Comparison of ENCODE assay signal across 34 cellular contexts in genomic region chr12:8829128-8829524, GRCh38. TPM values are rescaled to one million over a fixed set of nuclear protein-coding genes. Genes with fewer than 3 reads are reported as not detected.
DNase-seq lines count a peak whose midpoint lies in the region; ATAC-seq, FAIRE-seq and TF ChIP-seq lines count a peak whose summit lies in the region.
"Had no signal": no experiment of that assay in that cellular context is flagged by ENCODE, and none has a peak within 500 bp of the region (broad histone marks: within the 10 kb centered on the region; RNA-seq: fewer than 3 reads in every experiment).

No MANE protein-coding gene starts in this region.

- no peak overlapping the region for H3K23ac ChIP-seq in H9 (ENCODE audit: insufficient read length, low read depth, low read length)

- no peak overlapping the region for H4K5ac ChIP-seq in H9 (ENCODE audit: insufficient read length, low read depth, low read length)

- H4K91ac ChIP-seq in H9 (ENCODE audit: insufficient read length, low read depth, low read length): no peak overlapping the region

- no peaks in the 10 kb centered on the region for H3K79me2 ChIP-seq in H9 (ENCODE audit: insufficient read depth, low read length)

- peaks cover 4 to 23% (median 23%) of the 10 kb centered on the region in 3 experiments; a peak in 6 of 7 replicates for H3K36me3 Mint-ChIP-seq in H9 (ENCODE audit: insufficient read depth in 1 of 3, low read depth in 3 of 3)
- H3K36me3 Mint-ChIP-seq in WTC11: peaks cover 32% of the 10 kb centered on the region
- H3K36me3 Mint-ChIP-seq: activated naive CD4-positive, alpha-beta T cell treated with anti-CD3 and anti-CD28 coated beads, Interleukin-2, amount 50 U/mL, for 72 hours; immature natural killer cell; naive B cell had no signal

- no peak overlapping the region for H3K4ac ChIP-seq in H9 (ENCODE audit: low read depth, low read length)

- peak; percentile 31 for DNase-seq in H9
- no peak for DNase-seq in WTC11 (ENCODE audit: low spot score)
- peak; percentile 48 for DNase-seq in prostate gland (ENCODE audit: low spot score)
- DNase-seq in cerebellar cortex (ENCODE audit: low spot score): no peak
- DNase-seq in OCI-M2 (lab: John Stamatoyannopoulos, UW; ENCODE audit: unreplicated experiment): no peak
- DNase-seq in HTR-8/SVneo (ENCODE audit: insufficient read length, low spot score): no peak
- DNase-seq: activated CD4-positive, alpha-beta T cell treated with anti-CD3 and anti-CD28 coated beads for 48 hours; activated effector memory CD4-positive, alpha-beta T cell treated with Interleukin-2 at 50 U/mL for 16 hours; amygdala; brain microvascular endothelial cell; H7; hypothalamus; immature natural killer cell; naive B cell; NCI-H1092; NCI-H1694; NCI-H446 treated with DMSO at 0.1 percent for 48 hours; NCI-H774; psoas muscle; RPMI8226; sigmoid colon; SJCRH30; stimulated activated CD4-positive, alpha-beta T cell treated with anti-CD3 and anti-CD28 coated beads, Interleukin-4, amount 100 ng/mL, for 1 hour; SW 1271; WERI-Rb-1 had no signal

- H3T11ph ChIP-seq in H9 (ENCODE audit: low read length): no peak overlapping the region

- H2BK12ac ChIP-seq in H9 (ENCODE audit: insufficient read length, low read depth, low read length): no peak overlapping the region

- no peak for TF ChIP-seq POLR2A in prostate gland (IDR thresholded peaks at IDR 0.05)

- H3K14ac ChIP-seq in H9 (ENCODE audit: insufficient read depth, low read length): no peak overlapping the region

- peak overlapping the region; percentile 53 to 92 (median 76); a peak in 6 of 7 replicates for H3K27ac Mint-ChIP-seq in H9
- peak overlapping the region; percentile 51 for H3K27ac Mint-ChIP-seq in WTC11
- H3K27ac Mint-ChIP-seq: activated naive CD4-positive, alpha-beta T cell treated with anti-CD3 and anti-CD28 coated beads, Interleukin-2, amount 50 U/mL, for 72 hours; immature natural killer cell had no signal

- H2BK20ac ChIP-seq in H9 (ENCODE audit: low read depth, low read length, poor library complexity, severe bottlenecking): no peak overlapping the region

- no peak overlapping the region for H2AFZ ChIP-seq in H9 (ENCODE audit: low read length)

- H3K18ac ChIP-seq in H9 (ENCODE audit: insufficient read length, low read depth, low read length): no peak overlapping the region

- FAIRE-seq in HTR-8/SVneo (lab: Jason Lieb, UNC): no peak
- FAIRE-seq: endometrium had no signal

- H3K4me2 ChIP-seq in H9 (ENCODE audit: insufficient read depth, insufficient read length, low read length): no peak overlapping the region

- H2BK15ac ChIP-seq in H9 (ENCODE audit: low read depth, low read length): no peak overlapping the region

- H3K9me3 Mint-ChIP-seq in H9 (peaks cover 15 to 21% of the 10 kb centered on the region in 2 experiments), WTC11 (peaks cover 20% of the 10 kb centered on the region)
- H3K9me3 Mint-ChIP-seq: activated naive CD4-positive, alpha-beta T cell treated with anti-CD3 and anti-CD28 coated beads, Interleukin-2, amount 50 U/mL, for 72 hours had no signal

- no peaks in the 10 kb centered on the region for H3K79me1 ChIP-seq in H9 (ENCODE audit: insufficient read depth, low read depth, low read length, poor library complexity, severe bottlenecking)

- H3K4me1 ChIP-seq in H9 (ENCODE audit: insufficient read depth, low read length): peaks cover 3% of the 10 kb centered on the region; the same call in 1 of the 2 replicates
- H3K4me1 ChIP-seq in iPS-20b (ENCODE audit: insufficient read depth, low read length): peaks cover 22% of the 10 kb centered on the region; the same call in 1 of the 2 replicates
- H3K4me1 ChIP-seq in prostate gland (replicated peaks): peaks cover 3% of the 10 kb centered on the region
- H3K4me1 ChIP-seq: psoas muscle, SJCRH30, tibial nerve had no signal

- H3K36me3 ChIP-seq in iPS-20b (ENCODE audit: insufficient read depth, low read depth, low read length): no peaks in the 10 kb centered on the region
- H3K36me3 ChIP-seq in prostate gland: no peaks in the 10 kb centered on the region
- H3K36me3 ChIP-seq: brain microvascular endothelial cell, sigmoid colon, SJCRH30, tibial nerve, WERI-Rb-1 had no signal

- H2BK120ac ChIP-seq in H9 (ENCODE audit: low read depth, low read length, poor library complexity, severe bottlenecking): no peak overlapping the region

- CTCF ChIA-PET in WTC11 (lab: Charles Lee): interaction anchor here (0.7 to 2.3 kb wide), 6 partner anchors 10 to 380 kb away, joined by 3 to 10 read pairs (median 3); partner anchors contain the start of gene M6PR

- H3K27me3 ChIP-seq in H9 (ENCODE audit: insufficient read depth, low read length): no peaks in the 10 kb centered on the region
- no peaks in the 10 kb centered on the region for H3K27me3 ChIP-seq in iPS-20b (ENCODE audit: insufficient read depth, low read length)
- H3K27me3 ChIP-seq in prostate gland (replicated peaks; ENCODE audit: insufficient read depth): no peaks in the 10 kb centered on the region
- H3K27me3 ChIP-seq: brain microvascular endothelial cell, sigmoid colon, SJCRH30, tibial nerve had no signal

- no peak overlapping the region for H4K8ac ChIP-seq in H9 (replicated peaks; ENCODE audit: insufficient read length, low read depth, low read length)

- H3K27ac ChIP-seq in H9 (ENCODE audit: insufficient read length, low read depth, low read length) (no peak overlapping the region), iPS-20b (ENCODE audit: low read length) (no peak overlapping the region), prostate gland (peak overlapping the region in 1 of 2 donors; percentile 43)
- H3K27ac ChIP-seq: brain microvascular endothelial cell, HL-60, psoas muscle, sigmoid colon, SJCRH30, WERI-Rb-1 had no signal

- intact Hi-C loops in prostate gland (cut with DNase I): no loop called here

- POLR2A ChIA-PET in WTC11 (lab: Charles Lee): interaction anchor here (1.5 kb wide), 1 partner anchor 31 kb away, joined by 3 read pairs; no protein-coding TSS in a partner anchor

- ATAC-seq in WTC11: no peak
- ATAC-seq: activated naive CD4-positive, alpha-beta T cell treated with anti-CD3 and anti-CD28 coated beads, Interleukin-2, amount 50 U/mL, for 72 hours; left lobe of liver; psoas muscle had no signal

- no peak overlapping the region for H3K56ac ChIP-seq in H9 (ENCODE audit: insufficient read length, low read depth, low read length)

- TF ChIP-seq CTCF in H9 (conservative IDR thresholded peaks at IDR 0.05) (no peak), WTC11 (IDR thresholded peaks at IDR 0.05) (no peak), prostate gland (IDR thresholded peaks at IDR 0.05) (no peak)

- no peaks in the 10 kb centered on the region for H3K23me2 ChIP-seq in H9 (ENCODE audit: insufficient read length, low read depth, low read length, poor library complexity, severe bottlenecking)

- H3K4me3 ChIP-seq in iPS-20b (ENCODE audit: low read length) (no peak overlapping the region), prostate gland (no peak overlapping the region)
- H3K4me3 ChIP-seq: psoas muscle, sigmoid colon, SJCRH30, tibial nerve had no signal

- H2BK5ac ChIP-seq in H9 (ENCODE audit: insufficient read length, low read length): no peak overlapping the region

- H3K4me1 Mint-ChIP-seq in H9 (peaks cover 47 to 48% of the 10 kb centered on the region in 2 experiments), WTC11 (peaks cover 63% of the 10 kb centered on the region)
- H3K4me1 Mint-ChIP-seq: immature natural killer cell, naive B cell had no signal

- H3K9me3 ChIP-seq in H9 (ENCODE audit: control insufficient read depth, low read depth, low read length) (no peaks in the 10 kb centered on the region), iPS-20b (ENCODE audit: insufficient read depth, low read depth, low read length) (peaks cover 4% of the 10 kb centered on the region; the same call in 1 of the 2 replicates), prostate gland (no peaks in the 10 kb centered on the region)
- H3K9me3 ChIP-seq: sigmoid colon, SJCRH30 had no signal

- H3K27me3 Mint-ChIP-seq in H9 (ENCODE audit: low read depth): no peaks in the 10 kb centered on the region
- H3K27me3 Mint-ChIP-seq in WTC11 (ENCODE audit: low read depth): no peaks in the 10 kb centered on the region; the same call in 1 of the 2 replicates

- H3K9ac ChIP-seq in H9 (ENCODE audit: extremely low read depth, insufficient read length, low read length) (no peak overlapping the region), iPS-20b (ENCODE audit: low read depth, low read length) (peak overlapping the region; percentile 31; the same call in 1 of the 2 replicates)

- no peak overlapping the region for H2AK5ac ChIP-seq in H9 (ENCODE audit: insufficient read length, low read length)

- H4K20me1 ChIP-seq in H9 (ENCODE audit: control insufficient read depth, insufficient read depth, insufficient read length): no peaks in the 10 kb centered on the region

- H3K4me3 Mint-ChIP-seq in H9: no peak overlapping the region
- H3K4me3 Mint-ChIP-seq in WTC11: no peak overlapping the region
- H3K4me3 Mint-ChIP-seq: immature natural killer cell, naive B cell had no signal

- WGBS in H9 (ENCODE audit: extremely low coverage, insufficient read length, low lambda C conversion rate): no CpG with 5 or more reads among the region's 5 CpGs
- 50% methylated on average over 5 of the region's 5 CpGs for WGBS in prostate gland

TF ChIP-seq in WTC11, 78 proteins besides CTCF, POLR2A, EP300 and RAD21:
- TF ChIP-seq, protein P1, sequence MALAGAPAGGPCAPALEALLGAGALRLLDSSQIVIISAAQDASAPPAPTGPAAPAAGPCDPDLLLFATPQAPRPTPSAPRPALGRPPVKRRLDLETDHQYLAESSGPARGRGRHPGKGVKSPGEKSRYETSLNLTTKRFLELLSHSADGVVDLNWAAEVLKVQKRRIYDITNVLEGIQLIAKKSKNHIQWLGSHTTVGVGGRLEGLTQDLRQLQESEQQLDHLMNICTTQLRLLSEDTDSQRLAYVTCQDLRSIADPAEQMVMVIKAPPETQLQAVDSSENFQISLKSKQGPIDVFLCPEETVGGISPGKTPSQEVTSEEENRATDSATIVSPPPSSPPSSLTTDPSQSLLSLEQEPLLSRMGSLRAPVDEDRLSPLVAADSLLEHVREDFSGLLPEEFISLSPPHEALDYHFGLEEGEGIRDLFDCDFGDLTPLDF (CRISPR knock-in tag; IDR thresholded peaks at IDR 0.05): no peak
- TF ChIP-seq GTF2I (CRISPR knock-in tag; conservative IDR thresholded peaks at IDR 0.05): no peak
- no peak for TF ChIP-seq ESRRA (CRISPR knock-in tag; IDR thresholded peaks at IDR 0.05; ENCODE audit: borderline replicate concordance)
TF ChIP-seq in WTC11: peak in this region for 0.

RNA-seq across cellular contexts. Expression of gene A2ML1, which starts 6.7 kb away (rescaled TPM):
- total RNA-seq in H9 (2021) (2.8 and 4.1 TPM in 2 replicates), WTC11 (2021) (9.1 to 11.5 TPM (median 10.5 TPM) in 3 replicates), prostate gland (10 to 100 TPM in 1 of 2 donors, 1 to 10 TPM in 1; 1.6 to 43.7 TPM)
- total RNA-seq: activated naive CD4-positive, alpha-beta T cell treated with anti-CD3 and anti-CD28 coated beads, Interleukin-2, amount 50 U/mL, for 72 hours; dermis microvascular lymphatic vessel endothelial cell; left lobe of liver; LHCN-M2; mesenteric fat pad; sigmoid colon; SJCRH30 had no signal

Comparison
In these comparisons a context has a peak if more than half of its experiments do, and no peak if none do; other contexts are left out.
1. DNase-seq: peak in H9 (single experiment) and prostate gland (single experiment); none in WTC11 (single experiment), cerebellar cortex (single experiment), OCI-M2 (single experiment) and HTR-8/SVneo (single experiment).